In genomic region chr11:34512810-34513673, GRCh38 we compare ENCODE assay signal across 8 cellular contexts. TPM values are rescaled to one million over a fixed set of nuclear protein-coding genes. Genes with fewer than 3 reads are reported as not detected.
DNase-seq lines count a peak whose midpoint lies in the region; TF ChIP-seq lines count a peak whose summit lies in the region.

No MANE protein-coding gene starts in this region.

- intact Hi-C loops in breast epithelium (cut with DNase I; ENCODE audit: low total_unique reads) = no loop called here

- H3K4me2 ChIP-seq in GM23248 (ENCODE audit: unreplicated experiment) = no peak overlapping the region

- H3K9me3 ChIP-seq in GM23248 (ENCODE audit: low read depth) (no peaks in the 10 kb centered on the region), breast epithelium (no peaks in the 10 kb centered on the region)

- H3K27me3 ChIP-seq in GM23248 (replicated peaks; ENCODE audit: insufficient read depth) (peaks cover 21% of the 10 kb centered on the region; the same call in 1 of the 2 replicates), breast epithelium (no peaks in the 10 kb centered on the region), kidney epithelial cell (ENCODE audit: control insufficient read depth, insufficient read depth, low read length) (no peaks in the 10 kb centered on the region)

- H3K79me2 ChIP-seq in GM23248 (ENCODE audit: insufficient read depth) = no peaks in the 10 kb centered on the region

- no peak overlapping the region for H2AFZ ChIP-seq in GM23248

- in situ Hi-C loops in GM23248 (cut with MboI) = no loop called here

- H4K20me1 ChIP-seq in GM23248 (ENCODE audit: insufficient read depth) = no peaks in the 10 kb centered on the region

- no peak overlapping the region for H3K9ac ChIP-seq in GM23248

- H3K36me3 ChIP-seq in GM23248 (ENCODE audit: low read depth) (no peaks in the 10 kb centered on the region), breast epithelium (no peaks in the 10 kb centered on the region), kidney epithelial cell (ENCODE audit: control insufficient read depth, insufficient read depth, low read length) (no peaks in the 10 kb centered on the region)

- H3K4me1 ChIP-seq in GM23248 (ENCODE audit: insufficient read depth) = no peaks in the 10 kb centered on the region
- H3K4me1 ChIP-seq in breast epithelium = no peaks in the 10 kb centered on the region

- H3K9me2 ChIP-seq in GM23248 (ENCODE audit: insufficient read depth) = no peaks in the 10 kb centered on the region

- no peaks in the 10 kb centered on the region for H3F3A ChIP-seq in GM23248 (ENCODE audit: insufficient read depth)

- H3K27ac ChIP-seq in GM23248 (no peak overlapping the region), breast epithelium (peak overlapping the region; percentile 52 to 79)

- no peak for TF ChIP-seq POLR2A in breast epithelium (IDR thresholded peaks at IDR 0.05)

- TF ChIP-seq CTCF in GM12872 (IDR thresholded peaks at IDR 0.05; ENCODE audit: insufficient read depth, low read depth, low read length) (peak; percentile 99), LNCaP clone FGC (IDR thresholded peaks at IDR 0.05; ENCODE audit: control insufficient read depth, extremely low read depth, insufficient read depth) (peak; percentile 83), breast epithelium (IDR thresholded peaks at IDR 0.05) (peak; percentile 33 to 79 (median 68)), kidney epithelial cell (IDR thresholded peaks at IDR 0.05; ENCODE audit: insufficient read depth, low read length, poor library complexity, severe bottlenecking) (peak; percentile 94)

- DNase-seq in GM23248 (peak; percentile 72), LNCaP clone FGC (ENCODE audit: low read depth) (no peak), UCSD-AML1 (lab: John Stamatoyannopoulos, UW; ENCODE audit: unreplicated experiment) (peak; percentile 50), breast epithelium (ENCODE audit: low spot score in 2 of 2) (peak; percentile 40 to 63), kidney epithelial cell (ENCODE audit: low read depth) (no peak), cerebellum (ENCODE audit: low spot score) (no peak)
- DNase-seq in stimulated activated CD4-positive, alpha-beta T cell treated with anti-CD3 and anti-CD28 coated beads, TNF-alpha, amount 100 ng/mL, for 24 hours (ENCODE audit: low read depth in 3 of 3) = peak; percentile 13 to 53 (median 33)

- H3K4me3 ChIP-seq in GM23248 (no peak overlapping the region), LNCaP clone FGC (ENCODE audit: low read depth, low read length) (no peak overlapping the region), breast epithelium (peak overlapping the region in 2 of 3 donors; percentile 27 to 36), kidney epithelial cell (ENCODE audit: low read depth, low read length) (no peak overlapping the region)

- WGBS in GM23248 (ENCODE audit: low coverage in 1 of 2, low lambda C conversion rate in 2 of 2, missing lambda C conversion rate in 2 of 2), 2 experiments = 70 to 72% methylated on average over 22 to 25 of the region's 25 CpGs

RNA-seq across cellular contexts. Expression of gene ELF5, which starts 0.6 kb away (rescaled TPM):
- total RNA-seq in GM23248 (2014; rRNA removed; shearing (Covaris generic)) = not detected in 2 replicates
- polyA plus RNA-seq in GM23248 (2016; fragmentation: Nextera tagmentation; extraction: Ambion mirVana) = not detected in 2 replicates
- total RNA-seq in breast epithelium (10 to 100 TPM in 2 of 3 donors, not detected in 1; 18.7 to 32.5 TPM), kidney epithelial cell (not detected in 2 replicates), cerebellum (not detected)

Comparison
In these comparisons a context has a peak if more than half of its experiments do, and no peak if none do; other contexts are left out.
1. DNase-seq: peak in GM23248 (single experiment), UCSD-AML1 (single experiment), breast epithelium (2 of 2) and stimulated activated CD4-positive, alpha-beta T cell treated with anti-CD3 and anti-CD28 coated beads, TNF-alpha, amount 100 ng/mL, for 24 hours (3 of 3); none in LNCaP clone FGC (single experiment), kidney epithelial cell (single experiment) and cerebellum (single experiment).
2. H3K4me3 ChIP-seq: peak in breast epithelium (2 of 3); none in GM23248 (single experiment), LNCaP clone FGC (single experiment) and kidney epithelial cell (single experiment).
3. Peak in every context shown above with its lines, with median percentiles within 50 percentile points of each other: CTCF ChIP-seq.